ENCODE assay signal across 19 cellular contexts in the genomic region with DNA sequence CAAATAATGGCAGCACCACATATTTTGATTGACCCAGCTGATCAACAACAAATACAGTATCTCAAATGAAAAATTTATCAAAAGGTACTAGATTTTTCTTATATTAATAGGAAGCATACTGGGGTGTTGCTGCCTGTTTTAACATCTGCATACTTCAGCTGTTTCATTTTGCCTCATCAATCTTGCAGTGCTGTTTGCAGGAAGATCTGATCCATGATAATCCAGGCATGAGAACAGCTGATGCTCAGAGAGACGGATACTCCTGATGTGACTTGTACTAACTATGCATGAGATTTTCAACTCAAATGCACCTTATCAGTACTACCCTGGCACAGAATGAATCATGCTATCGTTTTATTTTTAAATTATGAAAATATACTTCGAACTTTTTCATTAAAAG.
"Had no signal": no experiment of that assay in that cellular context is flagged by ENCODE, and none has a peak within 500 bp of the region (broad histone marks: within the 10 kb centered on the region; RNA-seq: fewer than 3 reads in every experiment).

No MANE protein-coding gene starts in this region.

- H3K4me2 ChIP-seq: KMS-11 had no signal

- DNase-seq: Kasumi-1, MM.1S, NCI-H1092 treated with DMSO at 0.1 percent for 48 hours, NCI-H1436, NCI-H1930, NCI-H2081, NCI-H2107, NCI-H226, NCI-H446, NCI-H510A, NCI-H524 treated with DMSO at 0.1 percent for 48 hours, PC-3, SHP77 had no signal

- ATAC-seq: K562, Panc1, PC-3 had no signal

- H3K27ac ChIP-seq: HL-60, KMS-11, RWPE1, SK-N-MC had no signal

- H3K9ac ChIP-seq: KMS-11 had no signal

- H3K4me3 ChIP-seq: K562, SK-N-MC had no signal
